Comparison of ENCODE assay signal across 9 cellular contexts in the genomic region with DNA sequence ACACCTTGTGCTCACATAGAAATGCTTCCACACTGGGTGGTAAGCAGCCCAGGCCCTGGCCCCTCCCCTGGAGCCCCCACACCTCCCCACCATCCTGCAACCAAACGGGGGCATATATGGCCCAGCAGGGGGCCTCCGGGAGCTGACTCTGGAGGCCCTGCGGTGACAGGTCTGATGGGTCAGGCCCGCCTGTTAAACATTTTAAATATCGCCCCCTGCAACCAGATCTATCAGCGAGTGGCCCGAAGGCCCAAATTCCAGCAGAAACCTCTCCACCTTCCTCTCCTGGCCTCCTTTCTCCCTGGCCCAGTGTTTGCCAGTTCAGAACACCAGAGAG. TPM values are rescaled to one million over a fixed set of nuclear protein-coding genes. Genes with fewer than 3 reads are reported as not detected.
DNase-seq lines count a peak whose midpoint lies in the region; ATAC-seq and TF ChIP-seq lines count a peak whose summit lies in the region.
"Had no signal": no experiment of that assay in that cellular context is flagged by ENCODE, and none has a peak within 500 bp of the region (broad histone marks: within the 10 kb centered on the region; RNA-seq: fewer than 3 reads in every experiment).

No MANE protein-coding gene starts in this region.

- peaks cover 3 to 19% (median 9%) of the 10 kb centered on the region in 11 donors for H3K9me3 Mint-ChIP-seq in naive thymus-derived CD4-positive, alpha-beta T cell
- peaks cover 14% of the 10 kb centered on the region for H3K9me3 Mint-ChIP-seq in activated T-helper 1 cell treated with anti-CD3 and anti-CD28 coated beads, Interleukin-12 subunit alpha, Interleukin-12 subunit beta, Interleukin-2, Interleukin-4 antibody, amounts not matched to agents 30 ng/mL and 10 ng/mL and 1 ng/mL, durations not matched to agents 14 hours and 24 hours and 36 hours

- H3K27ac Mint-ChIP-seq in naive thymus-derived CD4-positive, alpha-beta T cell, result peak overlapping the region in 3 of 9 donors; percentile 8 to 75 (median 39)
- no peak overlapping the region for H3K27ac Mint-ChIP-seq in activated T-helper 1 cell treated with anti-CD3 and anti-CD28 coated beads, Interleukin-12 subunit alpha, Interleukin-12 subunit beta, Interleukin-2, Interleukin-4 antibody, amounts not matched to agents 30 ng/mL and 10 ng/mL and 1 ng/mL, durations not matched to agents 14 hours and 24 hours and 36 hours
- H3K27ac Mint-ChIP-seq: dendritic cell treated with granulocyte-macrophage colony-stimulating factor and Interleukin-4, amounts not matched to agents 40 ng/mL and 50 ng/mL, for 4 days had no signal

- H3K4me3 ChIP-seq in DOHH2 (ENCODE audit: low read length), result peak overlapping the region; percentile 68
- H3K4me3 ChIP-seq in body of pancreas, result no peak overlapping the region
- H3K4me3 ChIP-seq in naive thymus-derived CD4-positive, alpha-beta T cell (ENCODE audit: low read length), result no peak overlapping the region

- DNase-seq in body of pancreas (peak in 3 of 4 donors; percentile 30 to 56 (median 33)), mesenteric fat pad (ENCODE audit: low spot score) (no peak), NCI-H446 (lab: John Stamatoyannopoulos, UW) (no peak)
- peak in 3 of 9 donors; percentile 26 to 40 (median 28) for DNase-seq in naive thymus-derived CD4-positive, alpha-beta T cell
- DNase-seq in activated T-helper 1 cell treated with anti-CD3 and anti-CD28 coated beads, Interleukin-12 subunit alpha, Interleukin-12 subunit beta, Interleukin-2, Interleukin-4 antibody, amounts not matched to agents 30 ng/mL and 10 ng/mL and 1 ng/mL, durations not matched to agents 14 hours and 24 hours and 36 hours (ENCODE audit: low spot score), result no peak

- POLR2A ChIA-PET in naive thymus-derived CD4-positive, alpha-beta T cell (lab: Charles Lee), result interaction anchor here (1.2 to 1.6 kb wide), 3 partner anchors 9 to 18 kb away, joined by 3 to 8 read pairs (median 3); no protein-coding TSS in a partner anchor

- H3K27me3 Mint-ChIP-seq in naive thymus-derived CD4-positive, alpha-beta T cell, result no peaks in the 10 kb centered on the region
- no peaks in the 10 kb centered on the region for H3K27me3 Mint-ChIP-seq in activated T-helper 1 cell treated with anti-CD3 and anti-CD28 coated beads, Interleukin-12 subunit alpha, Interleukin-12 subunit beta, Interleukin-2, Interleukin-4 antibody, amounts not matched to agents 30 ng/mL and 10 ng/mL and 1 ng/mL, durations not matched to agents 14 hours and 24 hours and 36 hours (ENCODE audit: insufficient read depth)
- H3K27me3 Mint-ChIP-seq: dendritic cell treated with granulocyte-macrophage colony-stimulating factor and Interleukin-4, amounts not matched to agents 40 ng/mL and 50 ng/mL, for 4 days had no signal

- intact Hi-C loops in body of pancreas (cut with DNase I), result no loop called here
- intact Hi-C loops in naive thymus-derived CD4-positive, alpha-beta T cell (cut with micrococcal nuclease), result loop anchor here in 1 of 2 donors (1.0 to 2.0 kb wide), 6 partner anchors 19 to 447 kb away; partner anchors contain the start of gene HMGB1
- intact Hi-C loops in activated T-helper 1 cell treated with anti-CD3 and anti-CD28 coated beads, Interleukin-12 subunit alpha, Interleukin-12 subunit beta, Interleukin-2, Interleukin-4 antibody, amounts not matched to agents 30 ng/mL and 10 ng/mL and 1 ng/mL, durations not matched to agents 14 hours and 24 hours and 36 hours (cut with micrococcal nuclease), result no loop called here

- peak overlapping the region; percentile 92 for H3K27ac ChIP-seq in DOHH2 (ENCODE audit: low read depth, low read length)
- no peak overlapping the region for H3K27ac ChIP-seq in body of pancreas
- H3K27ac ChIP-seq in naive thymus-derived CD4-positive, alpha-beta T cell (ENCODE audit: low read depth, low read length), result no peak overlapping the region

- peaks cover 10 to 40% (median 35%) of the 10 kb centered on the region in 7 donors for H3K4me1 Mint-ChIP-seq in naive thymus-derived CD4-positive, alpha-beta T cell
- peaks cover 17% of the 10 kb centered on the region for H3K4me1 Mint-ChIP-seq in activated T-helper 1 cell treated with anti-CD3 and anti-CD28 coated beads, Interleukin-12 subunit alpha, Interleukin-12 subunit beta, Interleukin-2, Interleukin-4 antibody, amounts not matched to agents 30 ng/mL and 10 ng/mL and 1 ng/mL, durations not matched to agents 14 hours and 24 hours and 36 hours (ENCODE audit: low read depth)

- H3K9me3 ChIP-seq in DOHH2 (ENCODE audit: control insufficient read depth, insufficient read depth, low read length), result peaks cover 12% of the 10 kb centered on the region; the same call in 1 of the 2 replicates
- H3K9me3 ChIP-seq in body of pancreas, result no peaks in the 10 kb centered on the region
- peaks cover 0 to 7% (median 0%) of the 10 kb centered on the region in 3 experiments for H3K9me3 ChIP-seq in naive thymus-derived CD4-positive, alpha-beta T cell (ENCODE audit: control insufficient read depth in 2 of 3, low read length in 3 of 3)

- no peaks in the 10 kb centered on the region for H4K20me1 ChIP-seq in DOHH2 (ENCODE audit: control insufficient read depth, insufficient read depth, low read depth, low read length)

- peaks cover 11 to 49% (median 14%) of the 10 kb centered on the region in 5 donors for H3K36me3 Mint-ChIP-seq in naive thymus-derived CD4-positive, alpha-beta T cell
- peaks cover 50% of the 10 kb centered on the region for H3K36me3 Mint-ChIP-seq in activated T-helper 1 cell treated with anti-CD3 and anti-CD28 coated beads, Interleukin-12 subunit alpha, Interleukin-12 subunit beta, Interleukin-2, Interleukin-4 antibody, amounts not matched to agents 30 ng/mL and 10 ng/mL and 1 ng/mL, durations not matched to agents 14 hours and 24 hours and 36 hours (ENCODE audit: low read depth)

- CTCF ChIA-PET in naive thymus-derived CD4-positive, alpha-beta T cell (lab: Charles Lee), result interaction anchor here (0.6 to 1.7 kb wide), 3 partner anchors 11 to 107 kb away, joined by 3 to 12 read pairs (median 3); no protein-coding TSS in a partner anchor

- peak; percentile 95 for TF ChIP-seq CTCF in DOHH2 (IDR thresholded peaks at IDR 0.05; ENCODE audit: low read depth, low read length, poor library complexity, severe bottlenecking)
- TF ChIP-seq CTCF in body of pancreas (IDR thresholded peaks at IDR 0.05), result peak; percentile 28 to 53 (median 38)

- TF ChIP-seq POLR2A in body of pancreas (IDR thresholded peaks at IDR 0.05), result no peak

- ATAC-seq in HG03354 (IDR thresholded peaks at IDR 0.05; ENCODE audit: poor library complexity, severe bottlenecking, unreplicated experiment) (peak; percentile 73), body of pancreas (peak; percentile 45), HG02798 (IDR thresholded peaks at IDR 0.05; ENCODE audit: poor library complexity, unreplicated experiment) (no peak)
- peak; percentile 84 for ATAC-seq in naive thymus-derived CD4-positive, alpha-beta T cell

- H3K4me1 ChIP-seq in DOHH2 (ENCODE audit: control insufficient read depth, low read length), result peaks cover 78% of the 10 kb centered on the region
- no peaks in the 10 kb centered on the region for H3K4me1 ChIP-seq in body of pancreas
- peaks cover 0 to 4% of the 10 kb centered on the region in 2 donors for H3K4me1 ChIP-seq in naive thymus-derived CD4-positive, alpha-beta T cell (ENCODE audit: control insufficient read depth in 2 of 2, insufficient read depth in 2 of 2, low read length in 2 of 2)

- H3K4me2 ChIP-seq in DOHH2 (ENCODE audit: low read length), result peak overlapping the region; percentile 94

- H3K9me2 ChIP-seq in DOHH2 (replicated peaks; ENCODE audit: control insufficient read depth, low read length), result no peaks in the 10 kb centered on the region

- H3K27me3 ChIP-seq in DOHH2 (ENCODE audit: control insufficient read depth, low read length) (no peaks in the 10 kb centered on the region), body of pancreas (no peaks in the 10 kb centered on the region)
- H3K27me3 ChIP-seq in naive thymus-derived CD4-positive, alpha-beta T cell (ENCODE audit: control insufficient read depth in 2 of 2, insufficient read depth in 2 of 2, low read length in 2 of 2), result no peaks in the 10 kb centered on the region

- peaks cover 46% of the 10 kb centered on the region for H3F3A ChIP-seq in DOHH2 (ENCODE audit: control insufficient read depth, insufficient read depth)

- peaks cover 73% of the 10 kb centered on the region for H3K36me3 ChIP-seq in DOHH2 (ENCODE audit: control insufficient read depth, low read length)
- no peaks in the 10 kb centered on the region for H3K36me3 ChIP-seq in body of pancreas (replicated peaks in 1 of 2; ENCODE audit: insufficient read depth in 1 of 2, low read depth in 2 of 2)
- no peaks in the 10 kb centered on the region for H3K36me3 ChIP-seq in naive thymus-derived CD4-positive, alpha-beta T cell (ENCODE audit: control insufficient read depth in 2 of 3, insufficient read depth in 3 of 3, low read length in 3 of 3)

- peaks cover 7% of the 10 kb centered on the region; the same call in 1 of the 2 replicates for H3K79me2 ChIP-seq in DOHH2 (ENCODE audit: control insufficient read depth, low read length)

- WGBS in body of pancreas, 2 donors, result 26 to 65% methylated on average over 7 of the region's 7 CpGs

- peak overlapping the region in 7 of 10 donors; percentile 14 to 61 (median 32) for H3K4me3 Mint-ChIP-seq in naive thymus-derived CD4-positive, alpha-beta T cell
- H3K4me3 Mint-ChIP-seq in activated T-helper 1 cell treated with anti-CD3 and anti-CD28 coated beads, Interleukin-12 subunit alpha, Interleukin-12 subunit beta, Interleukin-2, Interleukin-4 antibody, amounts not matched to agents 30 ng/mL and 10 ng/mL and 1 ng/mL, durations not matched to agents 14 hours and 24 hours and 36 hours, result no peak overlapping the region
- H3K4me3 Mint-ChIP-seq: dendritic cell treated with granulocyte-macrophage colony-stimulating factor and Interleukin-4, amounts not matched to agents 40 ng/mL and 50 ng/mL, for 4 days had no signal

RNA-seq across cellular contexts. Expression of gene KATNAL1, which starts 48.0 kb away (rescaled TPM):
- total RNA-seq in body of pancreas, result 1 to 10 TPM; 6.5 to 6.6 TPM
- total RNA-seq in naive thymus-derived CD4-positive, alpha-beta T cell, result 10 to 100 TPM in 1 of 5 experiments, 1 to 10 TPM in 3, under 1 TPM in 1; 0.89 to 16.8 (median 4.2) TPM
- polyA plus RNA-seq in naive thymus-derived CD4-positive, alpha-beta T cell, result 1 to 10 TPM in 1 of 2 donors, under 1 TPM in 1; 0.25 to 1.4 TPM
- total RNA-seq in mesenteric fat pad, result 31.6 TPM
- 8.2 and 8.5 TPM in 2 replicates for total RNA-seq in activated T-helper 1 cell treated with anti-CD3 and anti-CD28 coated beads, Interleukin-12 subunit alpha, Interleukin-12 subunit beta, Interleukin-2, Interleukin-4 antibody, amounts not matched to agents 30 ng/mL and 10 ng/mL and 1 ng/mL, durations not matched to agents 14 hours and 24 hours and 36 hours

Comparison
In these comparisons a context has a peak if more than half of its experiments do, and no peak if none do; other contexts are left out.
1. DNase-seq: peak in body of pancreas (3 of 4); none in mesenteric fat pad (single experiment), NCI-H446 (0 of 2) and activated T-helper 1 cell treated with anti-CD3 and anti-CD28 coated beads, Interleukin-12 subunit alpha, Interleukin-12 subunit beta, Interleukin-2, Interleukin-4 antibody, amounts not matched to agents 30 ng/mL and 10 ng/mL and 1 ng/mL, durations not matched to agents 14 hours and 24 hours and 36 hours (single experiment).